In the genomic region with DNA sequence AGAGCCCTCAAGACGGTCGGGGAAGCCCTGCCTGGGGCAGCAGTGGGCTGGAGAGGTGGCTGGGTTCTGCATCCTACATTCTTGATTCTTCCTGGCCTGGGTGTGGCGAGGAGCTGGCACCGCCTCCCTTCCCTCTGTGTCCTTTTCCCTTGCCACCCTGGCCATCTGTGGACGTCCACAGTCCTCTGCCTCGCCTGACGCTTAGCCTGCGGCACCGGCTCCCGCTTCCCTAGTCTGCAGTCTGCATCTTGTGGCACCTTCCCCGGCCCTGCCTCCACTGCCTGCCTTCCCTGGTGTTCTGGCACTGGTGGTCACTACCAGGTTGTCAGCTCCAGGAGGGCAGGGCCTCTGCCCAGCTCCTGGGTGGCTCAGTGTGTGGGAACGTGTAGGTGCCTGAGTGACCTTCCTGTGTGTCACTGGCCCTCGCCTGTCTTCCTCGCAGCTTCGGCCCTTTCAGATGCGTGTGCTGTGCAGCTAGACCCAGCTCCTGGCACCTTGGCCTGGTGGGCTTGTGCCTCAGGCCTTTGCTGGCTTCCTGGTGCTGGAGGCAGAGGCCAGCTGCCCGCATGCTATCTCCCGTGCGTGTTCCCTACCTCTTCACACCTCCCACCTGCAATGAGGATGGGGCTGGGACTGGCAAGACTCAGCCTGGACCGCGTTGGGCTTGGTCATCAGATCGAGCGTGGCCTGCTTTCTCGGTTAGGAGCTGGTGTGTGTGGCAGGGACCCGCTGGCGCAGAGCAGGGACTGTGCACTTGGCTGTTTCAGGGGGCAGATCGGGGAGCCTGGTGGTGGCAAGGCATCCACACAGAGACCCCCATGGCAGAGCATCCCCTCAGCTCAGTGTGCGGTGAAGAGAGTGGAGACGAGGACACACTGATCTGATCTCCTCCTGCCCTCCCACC, we compare ENCODE assay signal across 31 cellular contexts. TPM values are rescaled to one million over a fixed set of nuclear protein-coding genes. Genes with fewer than 3 reads are reported as not detected.
DNase-seq lines count a peak whose midpoint lies in the region; ATAC-seq and TF ChIP-seq lines count a peak whose summit lies in the region.
"Had no signal": no experiment of that assay in that cellular context is flagged by ENCODE, and none has a peak within 500 bp of the region (broad histone marks: within the 10 kb centered on the region; RNA-seq: fewer than 3 reads in every experiment).

No MANE protein-coding gene starts in this region.

- H3K36me3 ChIP-seq in spleen = peaks cover 0 to 96% (median 53%) of the 10 kb centered on the region in 6 donors

- CTCF ChIA-PET in activated B cell treated with CpG ODN at 0.5 μM for 24 hours (lab: Charles Lee) = no interaction called here

- H3K4me3 Mint-ChIP-seq in activated B cell treated with CpG ODN at 0.5 μM for 24 hours = no peak overlapping the region
- no peak overlapping the region for H3K4me3 Mint-ChIP-seq in dendritic cell treated with granulocyte-macrophage colony-stimulating factor and Interleukin-4, amounts not matched to agents 40 ng/mL and 50 ng/mL, for 4 days
- H3K4me3 Mint-ChIP-seq: natural killer cell, WTC11 had no signal

- no peaks in the 10 kb centered on the region for H3K9me3 Mint-ChIP-seq in activated naive CD4-positive, alpha-beta T cell treated with anti-CD3 and anti-CD28 coated beads, Interleukin-2, amount 50 U/mL, for 72 hours
- no peaks in the 10 kb centered on the region for H3K9me3 Mint-ChIP-seq in activated B cell treated with CpG ODN at 0.5 μM for 24 hours
- H3K9me3 Mint-ChIP-seq in dendritic cell treated with granulocyte-macrophage colony-stimulating factor and Interleukin-4, amounts not matched to agents 40 ng/mL and 50 ng/mL, for 4 days = no peaks in the 10 kb centered on the region
- H3K9me3 Mint-ChIP-seq: natural killer cell, WTC11 had no signal

- no peak for TF ChIP-seq CTCF in activated B cell treated with CpG ODN at 0.5 μM for 24 hours (IDR thresholded peaks at IDR 0.05)
- no peak for TF ChIP-seq CTCF in spleen (IDR thresholded peaks at IDR 0.05 in 8 of 11, conservative IDR thresholded peaks at IDR 0.05 in 3 of 11)

- no peaks in the 10 kb centered on the region for H3K9me3 ChIP-seq in spleen
- H3K9me3 ChIP-seq: BE2C, body of pancreas, upper lobe of left lung had no signal

- DNase-seq in activated naive CD4-positive, alpha-beta T cell treated with anti-CD3 and anti-CD28 coated beads, Interleukin-2, amount 50 U/mL, for 72 hours (ENCODE audit: low spot score in 2 of 2) = no peak
- no peak for DNase-seq in activated naive CD4-positive, alpha-beta T cell treated with anti-CD3 and anti-CD28 coated beads, Interleukin-2, amount 50 U/mL, for 16 hours
- DNase-seq in activated B cell treated with CpG ODN at 0.5 μM for 24 hours = no peak
- peak; percentile 60 for DNase-seq in spleen
- no peak for DNase-seq in NCI-H187 treated with DMSO at 0.1 percent for 48 hours (lab: John Stamatoyannopoulos, UW)
- DNase-seq in NCI-H2107 (lab: John Stamatoyannopoulos, UW) = no peak
- no peak for DNase-seq in stimulated activated CD4-positive, alpha-beta T cell treated with anti-CD3 and anti-CD28 coated beads, Interleukin-4, amount 100 ng/mL, for 24 hours
- DNase-seq: activated CD8-positive, alpha-beta memory T cell treated with anti-CD3 and anti-CD28 coated beads, Interleukin-2, amount 50 U/mL, for 4 hours; activated effector memory CD4-positive, alpha-beta T cell treated with Interleukin-2 at 50 U/mL for 16 hours; BE2C; body of pancreas; DMS79; GF-D8; Karpas-422; left ventricle myocardium superior; midbrain; natural killer cell; NCI-H1694 treated with DMSO at 0.1 percent for 48 hours; NCI-H524; NK-92 treated with Interleukin-12 subunit alpha and Interleukin-12 subunit beta, amount 100 ng/mL, for 24 hours; PC-9; Right ventricle myocardium superior; small intestine; stimulated activated CD4-positive, alpha-beta T cell treated with anti-CD3 and anti-CD28 coated beads, Interleukin-2, amount 100 ng/mL, for 24 hours had no signal

- H3K4me3 ChIP-seq in spleen = no peak overlapping the region
- H3K4me3 ChIP-seq: body of pancreas, PC-9, upper lobe of left lung had no signal

- 96 to 98% (median 96%) methylated on average over 25 to 29 of the region's 29 CpGs for WGBS in spleen, 5 donors

- H3K36me3 Mint-ChIP-seq in activated naive CD4-positive, alpha-beta T cell treated with anti-CD3 and anti-CD28 coated beads, Interleukin-2, amount 50 U/mL, for 72 hours = peaks cover 7 to 20% of the 10 kb centered on the region in 2 donors
- peaks cover 69% of the 10 kb centered on the region for H3K36me3 Mint-ChIP-seq in activated B cell treated with CpG ODN at 0.5 μM for 24 hours (ENCODE audit: low read depth)
- H3K36me3 Mint-ChIP-seq in dendritic cell treated with granulocyte-macrophage colony-stimulating factor and Interleukin-4, amounts not matched to agents 40 ng/mL and 50 ng/mL, for 4 days (ENCODE audit: low read depth) = peaks cover 95% of the 10 kb centered on the region
- H3K36me3 Mint-ChIP-seq: natural killer cell had no signal

- POLR2A ChIA-PET in activated B cell treated with CpG ODN at 0.5 μM for 24 hours (lab: Charles Lee) = interaction anchor here (0.6 to 1.7 kb wide), 3 partner anchors 14 to 179 kb away, joined by 3 to 7 read pairs (median 3); a partner anchor contains a TSS

- peaks cover 17 to 44% (median 26%) of the 10 kb centered on the region in 6 donors for H3K4me1 ChIP-seq in spleen

- no peaks in the 10 kb centered on the region for H3K27me3 Mint-ChIP-seq in activated B cell treated with CpG ODN at 0.5 μM for 24 hours
- H3K27me3 Mint-ChIP-seq in dendritic cell treated with granulocyte-macrophage colony-stimulating factor and Interleukin-4, amounts not matched to agents 40 ng/mL and 50 ng/mL, for 4 days = no peaks in the 10 kb centered on the region

- H3K4me1 Mint-ChIP-seq in activated B cell treated with CpG ODN at 0.5 μM for 24 hours = peaks cover 37% of the 10 kb centered on the region
- H3K4me1 Mint-ChIP-seq in dendritic cell treated with granulocyte-macrophage colony-stimulating factor and Interleukin-4, amounts not matched to agents 40 ng/mL and 50 ng/mL, for 4 days (ENCODE audit: low read depth) = peaks cover 11% of the 10 kb centered on the region
- H3K4me1 Mint-ChIP-seq: WTC11 had no signal

- H3K27ac Mint-ChIP-seq in activated naive CD4-positive, alpha-beta T cell treated with anti-CD3 and anti-CD28 coated beads, Interleukin-2, amount 50 U/mL, for 72 hours = peak overlapping the region; percentile 82
- H3K27ac Mint-ChIP-seq in activated B cell treated with CpG ODN at 0.5 μM for 24 hours = peak overlapping the region; percentile 74
- H3K27ac Mint-ChIP-seq in dendritic cell treated with granulocyte-macrophage colony-stimulating factor and Interleukin-4, amounts not matched to agents 40 ng/mL and 50 ng/mL, for 4 days = peak overlapping the region; percentile 71
- H3K27ac Mint-ChIP-seq: WTC11 had no signal

- ATAC-seq in activated naive CD4-positive, alpha-beta T cell treated with anti-CD3 and anti-CD28 coated beads, Interleukin-2, amount 50 U/mL, for 72 hours = no peak
- ATAC-seq in activated B cell treated with CpG ODN at 0.5 μM for 24 hours (ENCODE audit: low read depth) = no peak
- ATAC-seq: body of pancreas, left ventricle myocardium superior, natural killer cell, WTC11 had no signal

- H3K27me3 ChIP-seq in spleen (replicated peaks in 1 of 7) = no peaks in the 10 kb centered on the region
- H3K27me3 ChIP-seq: BE2C, body of pancreas, upper lobe of left lung had no signal

- no peak for TF ChIP-seq POLR2A in spleen (IDR thresholded peaks at IDR 0.05)

- intact Hi-C loops in activated B cell treated with CpG ODN at 0.5 μM for 24 hours (cut with micrococcal nuclease) = no loop called here
- intact Hi-C loops in dendritic cell treated with granulocyte-macrophage colony-stimulating factor and Interleukin-4, amounts not matched to agents 40 ng/mL and 50 ng/mL, for 4 days (cut with micrococcal nuclease) = no loop called here
- intact Hi-C loops in spleen (cut with DNase I; ENCODE audit: low total_unique reads) = no loop called here

- peak overlapping the region in 2 of 8 donors; percentile 23 to 92 for H3K27ac ChIP-seq in spleen
- H3K27ac ChIP-seq: body of pancreas, epithelial cell of prostate, parathyroid adenoma, PC-9, upper lobe of left lung had no signal

RNA-seq across cellular contexts. Expression of a gene that starts 20.9 kb away (rescaled TPM):
- 10 to 100 TPM; 53.7 to 56.5 TPM for total RNA-seq in activated naive CD4-positive, alpha-beta T cell treated with anti-CD3 and anti-CD28 coated beads, Interleukin-2, amount 50 U/mL, for 72 hours
- total RNA-seq in activated B cell treated with CpG ODN at 0.5 μM for 24 hours (49.7 and 58.2 TPM in 2 replicates), spleen (10 to 100 TPM; 14.9 to 49.7 (median 29.6) TPM)
- 10 to 100 TPM; 13.6 to 23.1 (median 19.6) TPM for polyA plus RNA-seq in spleen

RNA-seq across cellular contexts. Expression of a gene that starts 37.3 kb away (rescaled TPM):
- 100 to 1,000 TPM in 1 of 2 donors, 10 to 100 TPM in 1; 66.9 to 107 TPM for total RNA-seq in activated naive CD4-positive, alpha-beta T cell treated with anti-CD3 and anti-CD28 coated beads, Interleukin-2, amount 50 U/mL, for 72 hours
- total RNA-seq in activated B cell treated with CpG ODN at 0.5 μM for 24 hours (81.5 and 82.1 TPM in 2 replicates), spleen (100 to 1,000 TPM in 6 of 7 donors, 10 to 100 TPM in 1; 97.6 to 170 (median 105) TPM)
- 100 to 1,000 TPM in 2 of 3 donors, 10 to 100 TPM in 1; 90.8 to 154 (median 123) TPM for polyA plus RNA-seq in spleen

RNA-seq across cellular contexts. Expression of a gene that starts 37.8 kb away (rescaled TPM):
- 1 to 10 TPM; 1.5 to 2.5 TPM for total RNA-seq in activated naive CD4-positive, alpha-beta T cell treated with anti-CD3 and anti-CD28 coated beads, Interleukin-2, amount 50 U/mL, for 72 hours
- total RNA-seq in activated B cell treated with CpG ODN at 0.5 μM for 24 hours = 0.69 and 3.4 TPM in 2 replicates
- 1 to 10 TPM in 6 of 7 donors, not detected in 1; 2.3 to 7.4 (median 3.8) TPM for total RNA-seq in spleen
- 1 to 10 TPM; 3.2 to 4.3 (median 3.7) TPM for polyA plus RNA-seq in spleen
- total RNA-seq: body of pancreas had no signal

RNA-seq across cellular contexts. Expression of a gene that starts 41.2 kb away (rescaled TPM):
- 100 to 1,000 TPM; 272 to 274 TPM for total RNA-seq in activated naive CD4-positive, alpha-beta T cell treated with anti-CD3 and anti-CD28 coated beads, Interleukin-2, amount 50 U/mL, for 72 hours
- total RNA-seq in activated B cell treated with CpG ODN at 0.5 μM for 24 hours = 282 and 298 TPM in 2 replicates
- total RNA-seq in spleen = 100 to 1,000 TPM; 184 to 241 (median 225) TPM
- 100 to 1,000 TPM; 347 to 462 (median 441) TPM for polyA plus RNA-seq in spleen

RNA-seq across cellular contexts. Expression of a gene that starts 44.8 kb away (rescaled TPM):
- 1 to 10 TPM in 1 of 2 donors, under 1 TPM in 1; 0.64 to 2.0 TPM for total RNA-seq in activated naive CD4-positive, alpha-beta T cell treated with anti-CD3 and anti-CD28 coated beads, Interleukin-2, amount 50 U/mL, for 72 hours
- total RNA-seq in activated B cell treated with CpG ODN at 0.5 μM for 24 hours (2.4 TPM in 2 replicates), spleen (10 to 100 TPM in 4 of 7 donors, 1 to 10 TPM in 3; 3.1 to 63.4 (median 12.5) TPM)
- 1 to 10 TPM in 2 of 3 donors, under 1 TPM in 1; 0.83 to 6.7 (median 4.8) TPM for polyA plus RNA-seq in spleen
- total RNA-seq: A673 had no signal
- polyA plus RNA-seq: keratinocyte had no signal
